In genomic region chr2:150482111-150482510, GRCh38 we compare ENCODE assay signal across 15 cellular contexts. TPM values are rescaled to one million over a fixed set of nuclear protein-coding genes. Genes with fewer than 3 reads are reported as not detected.
DNase-seq lines count a peak whose midpoint lies in the region; FAIRE-seq and TF ChIP-seq lines count a peak whose summit lies in the region.
"Had no signal": no experiment of that assay in that cellular context is flagged by ENCODE, and none has a peak within 500 bp of the region (broad histone marks: within the 10 kb centered on the region; RNA-seq: fewer than 3 reads in every experiment).

No MANE protein-coding gene starts in this region.

- TF ChIP-seq POLR2A in GM12891 (IDR thresholded peaks at IDR 0.05; ENCODE audit: low read depth, low read length), result no peak

- no peak for DNase-seq in right atrium auricular region (ENCODE audit: low spot score)
- DNase-seq in cardiac septum (ENCODE audit: low spot score), result no peak
- DNase-seq in coronary artery (ENCODE audit: low spot score), result no peak
- DNase-seq in amygdala (lab: John Stamatoyannopoulos, UW), result no peak
- DNase-seq in caudate nucleus (lab: John Stamatoyannopoulos, UW), result no peak
- DNase-seq in NCI-H2171 (lab: John Stamatoyannopoulos, UW), result no peak
- no peak for DNase-seq in GM12891 (ENCODE audit: insufficient read length, low spot score)
- DNase-seq: effector CD4-positive, alpha-beta T cell; islet precursor cell; mucosa of descending colon; NCI-H187 treated with DMSO at 0.1 percent for 48 hours; NCI-H510A; pancreas had no signal

- H3K36me3 ChIP-seq in right atrium auricular region (no peaks in the 10 kb centered on the region), muscle layer of duodenum (ENCODE audit: control insufficient read depth in 1 of 2, insufficient read depth in 2 of 2, low read length in 2 of 2) (peaks cover 0 to 19% of the 10 kb centered on the region in 2 donors)
- H3K36me3 ChIP-seq: pancreas had no signal

- FAIRE-seq in GM12891 (lab: Jason Lieb, UNC), result no peak
- FAIRE-seq: pancreas had no signal

- intact Hi-C loops in cardiac septum (cut with DNase I), result no loop called here

- H3K4me3 ChIP-seq in right atrium auricular region (no peak overlapping the region), coronary artery (no peak overlapping the region), muscle layer of duodenum (ENCODE audit: low read depth in 1 of 2, low read length in 2 of 2) (no peak overlapping the region)
- H3K4me3 ChIP-seq: mucosa of descending colon, pancreas had no signal

- H3K4me1 ChIP-seq in right atrium auricular region (peaks cover 0 to 71% of the 10 kb centered on the region in 2 donors), muscle layer of duodenum (ENCODE audit: control insufficient read depth in 1 of 2, insufficient read depth in 2 of 2, low read length in 2 of 2) (peaks cover 19 to 57% of the 10 kb centered on the region in 2 donors)

- H3K27me3 ChIP-seq in right atrium auricular region, result no peaks in the 10 kb centered on the region
- no peaks in the 10 kb centered on the region for H3K27me3 ChIP-seq in muscle layer of duodenum (ENCODE audit: low read depth, low read length)
- H3K27me3 ChIP-seq: pancreas had no signal

- TF ChIP-seq CTCF in right atrium auricular region (IDR thresholded peaks at IDR 0.05), result no peak
- no peak for TF ChIP-seq CTCF in coronary artery (IDR thresholded peaks at IDR 0.05)

- H3K27ac ChIP-seq in right atrium auricular region (peak overlapping the region; percentile 9 to 97), coronary artery (peak overlapping the region; percentile 24 to 48), muscle layer of duodenum (ENCODE audit: low read length) (peak overlapping the region; percentile 21), caudate nucleus (ENCODE audit: low read depth, low read length) (no peak overlapping the region)
- H3K27ac ChIP-seq: pancreas had no signal

- no peaks in the 10 kb centered on the region for H3K9me3 ChIP-seq in right atrium auricular region
- no peaks in the 10 kb centered on the region for H3K9me3 ChIP-seq in muscle layer of duodenum (ENCODE audit: control insufficient read depth in 1 of 2, low read length in 2 of 2)
- H3K9me3 ChIP-seq: mucosa of descending colon, pancreas had no signal

TF ChIP-seq in GM12891, 5 proteins besides CTCF, POLR2A, EP300 and RAD21:
- TF ChIP-seq SPI1 (IDR thresholded peaks at IDR 0.05; ENCODE audit: low read depth, low read length) (no peak), POLR2AphosphoS5 (IDR thresholded peaks at IDR 0.05; ENCODE audit: low read depth, low read length) (no peak), TAF1 (IDR thresholded peaks at IDR 0.05; ENCODE audit: low read depth, low read length) (no peak), POU2F2 (IDR thresholded peaks at IDR 0.05; ENCODE audit: low read depth, low read length) (no peak), PAX5 (IDR thresholded peaks at IDR 0.05; ENCODE audit: insufficient read depth, low read length, severe bottlenecking) (no peak)

RNA-seq across cellular contexts. Expression of gene RND3, which starts 5.4 kb away (rescaled TPM):
- 10 to 100 TPM in 1 of 2 donors, 1 to 10 TPM in 1; 9.6 to 25.4 TPM for total RNA-seq in right atrium auricular region
- 46.9 TPM for total RNA-seq in cardiac septum
- polyA plus RNA-seq in GM12891 (2012; ENCODE audit: low read depth, missing spikeins), result not detected
- total RNA-seq: activated T-helper 17 cell treated with anti-CD3 and anti-CD28 coated beads, Interleukin-2, amount 50 U/mL, for 72 hours had no signal
